8 cellular contexts compared by ENCODE assay signal in genomic region chr15:76311071-76311956, GRCh38. TPM values are rescaled to one million over a fixed set of nuclear protein-coding genes. Genes with fewer than 3 reads are reported as not detected.
DNase-seq lines count a peak whose midpoint lies in the region; ATAC-seq and TF ChIP-seq lines count a peak whose summit lies in the region.

Gene ETFA, minus strand, starts transcription at chr15:76311469. Its CDS starts 81 bp downstream, at chr15:76311388.

- no peaks in the 10 kb centered on the region for H3K27me3 ChIP-seq in mucosa of rectum (ENCODE audit: control insufficient read depth in 2 of 2, insufficient read depth in 2 of 2, low read length in 2 of 2)

- peak within 1 kb of the TSS; percentile 69 for H3K4me3 ChIP-seq in epithelial cell of proximal tubule (ENCODE audit: low read depth, low read length)
- H3K4me3 ChIP-seq in mucosa of rectum (ENCODE audit: low read length in 2 of 2): peak within 1 kb of the TSS; percentile 92 to 99

- no peaks in the 10 kb centered on the region for H3K36me3 Mint-ChIP-seq in IgD-negative memory B cell

- H3K27ac Mint-ChIP-seq in IgD-negative memory B cell: peak within 1 kb of the TSS; percentile 91 to 98 (median 95)

- H3K9me3 ChIP-seq in mucosa of rectum (ENCODE audit: control insufficient read depth in 2 of 2, low read length in 2 of 2): no peaks in the 10 kb centered on the region

- H3K4me1 Mint-ChIP-seq in IgD-negative memory B cell: peaks cover 20 to 38% (median 27%) of the 10 kb centered on the region in 3 donors

- peaks cover 10 to 13% of the 10 kb centered on the region in 2 donors for H3K4me1 ChIP-seq in mucosa of rectum (ENCODE audit: control insufficient read depth in 2 of 2, insufficient read depth in 2 of 2, low read length in 2 of 2)

- H3K9ac ChIP-seq in mucosa of rectum (ENCODE audit: low read depth in 1 of 2, low read length in 2 of 2): peak within 1 kb of the TSS; percentile 90 to 93

- H3K4me3 Mint-ChIP-seq in IgD-negative memory B cell: peak within 1 kb of the TSS; percentile 88 to 100 (median 95)

- DNase-seq in DMS153 (lab: John Stamatoyannopoulos, UW) (peak; percentile 75), OCI-M1 (lab: John Stamatoyannopoulos, UW) (peak; percentile 98), activated T-cell treated with anti-CD3 and anti-CD28 coated beads for 4 hours (peak; percentile 85), epithelial cell of proximal tubule (ENCODE audit: low read depth) (peak; percentile 44)
- peak; percentile 75 to 80 for DNase-seq in stimulated activated CD8-positive, alpha-beta memory T cell treated with anti-CD3 and anti-CD28 coated beads, Interleukin-4, amount 100 ng/mL, for 4 hours (ENCODE audit: low read depth in 2 of 2, low spot score in 1 of 2)

- TF ChIP-seq CTCF in epithelial cell of proximal tubule (conservative IDR thresholded peaks at IDR 0.05; ENCODE audit: low read depth, low read length): no peak

- peak; percentile 94 for ATAC-seq in GM21576 (IDR thresholded peaks at IDR 0.05; ENCODE audit: unreplicated experiment)

- no peaks in the 10 kb centered on the region for H3K27me3 Mint-ChIP-seq in IgD-negative memory B cell

- peak within 1 kb of the TSS; percentile 89 to 90 for H3K27ac ChIP-seq in mucosa of rectum (ENCODE audit: low read depth in 2 of 2, low read length in 2 of 2)

- H3K36me3 ChIP-seq in mucosa of rectum (ENCODE audit: control insufficient read depth in 2 of 2, insufficient read depth in 2 of 2, low read length in 2 of 2): no peaks in the 10 kb centered on the region

- H3K9me3 Mint-ChIP-seq in IgD-negative memory B cell: no peaks in the 10 kb centered on the region

RNA-seq across cellular contexts. Expression of gene ETFA, which starts in this region (rescaled TPM):
- 107 TPM for polyA plus RNA-seq in IgD-negative memory B cell
- total RNA-seq in epithelial cell of proximal tubule: 112 and 117 TPM in 2 replicates

Comparison
In these comparisons a context has a peak if more than half of its experiments do, and no peak if none do; other contexts are left out.
1. Peak in every context shown above with its lines: DNase-seq, ATAC-seq, H3K4me3 ChIP-seq and H3K27ac ChIP-seq.
2. DNase-seq: peak in every context shown above with its lines; median percentile 98 in OCI-M1; 85 in activated T-cell treated with anti-CD3 and anti-CD28 coated beads for 4 hours; 78 in stimulated activated CD8-positive, alpha-beta memory T cell treated with anti-CD3 and anti-CD28 coated beads, Interleukin-4, amount 100 ng/mL, for 4 hours; 75 in DMS153; 44 in epithelial cell of proximal tubule.